ENCODE assay signal across 10 cellular contexts in genomic region chr6:137223370-137224131, GRCh38. TPM values are rescaled to one million over a fixed set of nuclear protein-coding genes. Genes with fewer than 3 reads are reported as not detected.
DNase-seq lines count a peak whose midpoint lies in the region; ATAC-seq, FAIRE-seq and TF ChIP-seq lines count a peak whose summit lies in the region.
"Had no signal": no experiment of that assay in that cellular context is flagged by ENCODE, and none has a peak within 500 bp of the region (broad histone marks: within the 10 kb centered on the region; RNA-seq: fewer than 3 reads in every experiment).

No MANE protein-coding gene starts in this region.

- TF ChIP-seq EP300 in upper lobe of left lung (IDR thresholded peaks at IDR 0.05): peak in 2 of 4 donors; percentile 45 to 67

- DNase-seq in Right ventricle myocardium superior: peak; percentile 53
- no peak for DNase-seq in Right ventricle myocardium inferior (ENCODE audit: missing footprints)
- DNase-seq in activated B cell treated with CpG ODN at 0.5 μM for 24 hours: no peak
- peak in 2 of 3 donors; percentile 45 to 49 for DNase-seq in right cardiac atrium
- peak in 1 of 2 donors; percentile 84 for DNase-seq in upper lobe of left lung
- DNase-seq in kidney: no peak
- DNase-seq in GM19240 (ENCODE audit: insufficient read length, low spot score): no peak
- DNase-seq: occipital lobe had no signal

- peak overlapping the region; percentile 49 for H3K27ac ChIP-seq in right cardiac atrium (ENCODE audit: low read length)
- peak overlapping the region; percentile 97 to 100 (median 100) for H3K27ac ChIP-seq in upper lobe of left lung
- H3K27ac ChIP-seq in kidney (ENCODE audit: low read depth in 2 of 2, low read length in 2 of 2): no peak overlapping the region

- H3K9me3 Mint-ChIP-seq in activated B cell treated with CpG ODN at 0.5 μM for 24 hours: no peaks in the 10 kb centered on the region

- POLR2A ChIA-PET in activated B cell treated with CpG ODN at 0.5 μM for 24 hours (lab: Charles Lee): interaction anchor here (0.7 to 3.6 kb wide), 17 partner anchors 8 to 1750 kb away, joined by 3 to 29 read pairs (median 5); no protein-coding TSS in a partner anchor

- TF ChIP-seq CTCF in activated B cell treated with CpG ODN at 0.5 μM for 24 hours (IDR thresholded peaks at IDR 0.05) (no peak), upper lobe of left lung (IDR thresholded peaks at IDR 0.05) (no peak), kidney (IDR thresholded peaks at IDR 0.05; ENCODE audit: borderline replicate concordance, extremely low read depth, insufficient read depth) (no peak)

- peaks cover 5% of the 10 kb centered on the region for H3K36me3 Mint-ChIP-seq in activated B cell treated with CpG ODN at 0.5 μM for 24 hours (ENCODE audit: low read depth)

- peak overlapping the region; percentile 85 for H3K27ac Mint-ChIP-seq in activated B cell treated with CpG ODN at 0.5 μM for 24 hours

- intact Hi-C loops in Right ventricle myocardium superior (cut with DNase I) (no loop called here), Right ventricle myocardium inferior (cut with DNase I) (no loop called here), activated B cell treated with CpG ODN at 0.5 μM for 24 hours (cut with micrococcal nuclease) (loop anchor here (2.0 kb wide), 1 partner anchor 25 kb away; no protein-coding TSS in a partner anchor), right cardiac atrium (cut with DNase I) (no loop called here), kidney (cut with DNase I) (no loop called here)

- peak in 1 of 4 donors; percentile 38 for TF ChIP-seq POLR2A in upper lobe of left lung (IDR thresholded peaks at IDR 0.05)

- CTCF ChIA-PET in activated B cell treated with CpG ODN at 0.5 μM for 24 hours (lab: Charles Lee): interaction anchor here (0.8 to 4.9 kb wide), 5 partner anchors 11 to 129 kb away, joined by 3 to 25 read pairs (median 8); no protein-coding TSS in a partner anchor

- ATAC-seq in Right ventricle myocardium superior (ENCODE audit: poor library complexity) (no peak), Right ventricle myocardium inferior (no peak), activated B cell treated with CpG ODN at 0.5 μM for 24 hours (ENCODE audit: low read depth) (no peak), right cardiac atrium (peak in 1 of 2 donors; percentile 34), upper lobe of left lung (ENCODE audit: low FRiP score in 2 of 2) (peak in 1 of 2 donors; percentile 45), GM18870 (IDR thresholded peaks at IDR 0.05; ENCODE audit: unreplicated experiment) (no peak)

- H3K27me3 Mint-ChIP-seq in activated B cell treated with CpG ODN at 0.5 μM for 24 hours: no peaks in the 10 kb centered on the region

- no peaks in the 10 kb centered on the region for H3K9me3 ChIP-seq in right cardiac atrium (ENCODE audit: control insufficient read depth, low read length)
- no peaks in the 10 kb centered on the region for H3K9me3 ChIP-seq in upper lobe of left lung
- H3K9me3 ChIP-seq in kidney (ENCODE audit: control insufficient read depth in 1 of 2, low read length in 2 of 2): no peaks in the 10 kb centered on the region

- H3K4me1 ChIP-seq in right cardiac atrium (ENCODE audit: control insufficient read depth, insufficient read depth, low read length) (peaks cover 21% of the 10 kb centered on the region), upper lobe of left lung (peaks cover 75 to 89% (median 78%) of the 10 kb centered on the region in 4 donors), kidney (ENCODE audit: control insufficient read depth in 1 of 2, insufficient read depth in 1 of 2, low read depth in 1 of 2, low read length in 2 of 2) (peaks cover 2 to 3% of the 10 kb centered on the region in 2 donors)

- H3K27me3 ChIP-seq in right cardiac atrium (ENCODE audit: control insufficient read depth, insufficient read depth) (no peaks in the 10 kb centered on the region), upper lobe of left lung (no peaks in the 10 kb centered on the region)

- no peaks in the 10 kb centered on the region for H3K36me3 ChIP-seq in upper lobe of left lung
- no peaks in the 10 kb centered on the region for H3K36me3 ChIP-seq in kidney (ENCODE audit: control insufficient read depth in 1 of 2, insufficient read depth in 2 of 2, low read length in 2 of 2)

- H3K4me3 ChIP-seq in right cardiac atrium (ENCODE audit: low read length) (no peak overlapping the region), upper lobe of left lung (no peak overlapping the region), kidney (ENCODE audit: low read length in 2 of 2) (no peak overlapping the region)

- no peak overlapping the region for H3K9ac ChIP-seq in kidney (ENCODE audit: low read length in 2 of 2)

- H3K4me3 Mint-ChIP-seq in activated B cell treated with CpG ODN at 0.5 μM for 24 hours: peak overlapping the region; percentile 4

- WGBS in right cardiac atrium: 69% methylated on average over 6 of the region's 6 CpGs
- WGBS in upper lobe of left lung, 2 donors: 61 to 63% methylated on average over 6 of the region's 6 CpGs

- no peak for FAIRE-seq in kidney (lab: Jason Lieb, UNC)

- peaks cover 70% of the 10 kb centered on the region for H3K4me1 Mint-ChIP-seq in activated B cell treated with CpG ODN at 0.5 μM for 24 hours

RNA-seq across cellular contexts. Expression of gene IFNGR1, which starts 4.4 kb away (rescaled TPM):
- total RNA-seq in Right ventricle myocardium superior (99.9 TPM), Right ventricle myocardium inferior (103 TPM), activated B cell treated with CpG ODN at 0.5 μM for 24 hours (60.5 and 65.6 TPM in 2 replicates), right cardiac atrium (100 to 1,000 TPM; 115 to 157 (median 141) TPM), upper lobe of left lung (100 to 1,000 TPM in 5 of 6 donors, 10 to 100 TPM in 1; 94.0 to 216 (median 183) TPM), kidney (94.3 TPM)
- polyA plus RNA-seq in right cardiac atrium (125 TPM), kidney (ENCODE audit: insufficient read depth, low read depth, low replicate concordance) (42.8 TPM)

RNA-seq across cellular contexts. Expression of gene IL22RA2, which starts 50.1 kb away (rescaled TPM):
- total RNA-seq in Right ventricle myocardium superior: not detected
- total RNA-seq in Right ventricle myocardium inferior: not detected
- not detected in 2 replicates for total RNA-seq in activated B cell treated with CpG ODN at 0.5 μM for 24 hours
- total RNA-seq in right cardiac atrium: under 1 TPM in 3 of 4 donors, not detected in 1; 0.09 to 0.14 (median 0.11) TPM
- polyA plus RNA-seq in right cardiac atrium: 0.05 TPM
- not detected for total RNA-seq in upper lobe of left lung
- total RNA-seq in kidney: not detected
- polyA plus RNA-seq in kidney (ENCODE audit: insufficient read depth, low read depth, low replicate concordance): not detected
- total RNA-seq: cerebellum, occipital lobe had no signal

Comparison
In these comparisons a context has a peak if more than half of its experiments do, and no peak if none do; other contexts are left out.
1. DNase-seq: peak in Right ventricle myocardium superior (single experiment) and right cardiac atrium (2 of 3); none in Right ventricle myocardium inferior (single experiment), activated B cell treated with CpG ODN at 0.5 μM for 24 hours (single experiment), kidney (single experiment) and GM19240 (single experiment).
2. H3K27ac ChIP-seq: peak in right cardiac atrium (single experiment) and upper lobe of left lung (4 of 4); none in kidney (0 of 2).